1 cellular context compared by ENCODE assay signal in genomic region chr18:29879763-29880162, GRCh38.
TF ChIP-seq lines count a peak whose summit lies in the region.

No MANE protein-coding gene starts in this region.

TF ChIP-seq in WTC11, 78 proteins besides CTCF, POLR2A, EP300 and RAD21:
- TF ChIP-seq ZNF532 (CRISPR knock-in tag; IDR thresholded peaks at IDR 0.05; ENCODE audit: borderline replicate concordance), result no peak
- TF ChIP-seq, protein P1, sequence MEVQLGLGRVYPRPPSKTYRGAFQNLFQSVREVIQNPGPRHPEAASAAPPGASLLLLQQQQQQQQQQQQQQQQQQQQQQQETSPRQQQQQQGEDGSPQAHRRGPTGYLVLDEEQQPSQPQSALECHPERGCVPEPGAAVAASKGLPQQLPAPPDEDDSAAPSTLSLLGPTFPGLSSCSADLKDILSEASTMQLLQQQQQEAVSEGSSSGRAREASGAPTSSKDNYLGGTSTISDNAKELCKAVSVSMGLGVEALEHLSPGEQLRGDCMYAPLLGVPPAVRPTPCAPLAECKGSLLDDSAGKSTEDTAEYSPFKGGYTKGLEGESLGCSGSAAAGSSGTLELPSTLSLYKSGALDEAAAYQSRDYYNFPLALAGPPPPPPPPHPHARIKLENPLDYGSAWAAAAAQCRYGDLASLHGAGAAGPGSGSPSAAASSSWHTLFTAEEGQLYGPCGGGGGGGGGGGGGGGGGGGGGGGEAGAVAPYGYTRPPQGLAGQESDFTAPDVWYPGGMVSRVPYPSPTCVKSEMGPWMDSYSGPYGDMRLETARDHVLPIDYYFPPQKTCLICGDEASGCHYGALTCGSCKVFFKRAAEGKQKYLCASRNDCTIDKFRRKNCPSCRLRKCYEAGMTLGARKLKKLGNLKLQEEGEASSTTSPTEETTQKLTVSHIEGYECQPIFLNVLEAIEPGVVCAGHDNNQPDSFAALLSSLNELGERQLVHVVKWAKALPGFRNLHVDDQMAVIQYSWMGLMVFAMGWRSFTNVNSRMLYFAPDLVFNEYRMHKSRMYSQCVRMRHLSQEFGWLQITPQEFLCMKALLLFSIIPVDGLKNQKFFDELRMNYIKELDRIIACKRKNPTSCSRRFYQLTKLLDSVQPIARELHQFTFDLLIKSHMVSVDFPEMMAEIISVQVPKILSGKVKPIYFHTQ (CRISPR knock-in tag; IDR thresholded peaks at IDR 0.05), result no peak
- TF ChIP-seq NFE2L1 (CRISPR knock-in tag; IDR thresholded peaks at IDR 0.05), result no peak
- no peak for TF ChIP-seq GTF2I (CRISPR knock-in tag; conservative IDR thresholded peaks at IDR 0.05)
- no peak for TF ChIP-seq AFF4 (CRISPR knock-in tag; IDR thresholded peaks at IDR 0.05; ENCODE audit: borderline replicate concordance)
- no peak for TF ChIP-seq ZBTB43 (CRISPR knock-in tag; IDR thresholded peaks at IDR 0.05)
- TF ChIP-seq KAT7 (CRISPR knock-in tag; IDR thresholded peaks at IDR 0.05; ENCODE audit: borderline replicate concordance), result no peak
- TF ChIP-seq FOXJ3 (CRISPR knock-in tag; IDR thresholded peaks at IDR 0.05; ENCODE audit: borderline replicate concordance), result no peak
- TF ChIP-seq PREB (CRISPR knock-in tag; IDR thresholded peaks at IDR 0.05; ENCODE audit: borderline replicate concordance), result no peak
- TF ChIP-seq, protein P2, sequence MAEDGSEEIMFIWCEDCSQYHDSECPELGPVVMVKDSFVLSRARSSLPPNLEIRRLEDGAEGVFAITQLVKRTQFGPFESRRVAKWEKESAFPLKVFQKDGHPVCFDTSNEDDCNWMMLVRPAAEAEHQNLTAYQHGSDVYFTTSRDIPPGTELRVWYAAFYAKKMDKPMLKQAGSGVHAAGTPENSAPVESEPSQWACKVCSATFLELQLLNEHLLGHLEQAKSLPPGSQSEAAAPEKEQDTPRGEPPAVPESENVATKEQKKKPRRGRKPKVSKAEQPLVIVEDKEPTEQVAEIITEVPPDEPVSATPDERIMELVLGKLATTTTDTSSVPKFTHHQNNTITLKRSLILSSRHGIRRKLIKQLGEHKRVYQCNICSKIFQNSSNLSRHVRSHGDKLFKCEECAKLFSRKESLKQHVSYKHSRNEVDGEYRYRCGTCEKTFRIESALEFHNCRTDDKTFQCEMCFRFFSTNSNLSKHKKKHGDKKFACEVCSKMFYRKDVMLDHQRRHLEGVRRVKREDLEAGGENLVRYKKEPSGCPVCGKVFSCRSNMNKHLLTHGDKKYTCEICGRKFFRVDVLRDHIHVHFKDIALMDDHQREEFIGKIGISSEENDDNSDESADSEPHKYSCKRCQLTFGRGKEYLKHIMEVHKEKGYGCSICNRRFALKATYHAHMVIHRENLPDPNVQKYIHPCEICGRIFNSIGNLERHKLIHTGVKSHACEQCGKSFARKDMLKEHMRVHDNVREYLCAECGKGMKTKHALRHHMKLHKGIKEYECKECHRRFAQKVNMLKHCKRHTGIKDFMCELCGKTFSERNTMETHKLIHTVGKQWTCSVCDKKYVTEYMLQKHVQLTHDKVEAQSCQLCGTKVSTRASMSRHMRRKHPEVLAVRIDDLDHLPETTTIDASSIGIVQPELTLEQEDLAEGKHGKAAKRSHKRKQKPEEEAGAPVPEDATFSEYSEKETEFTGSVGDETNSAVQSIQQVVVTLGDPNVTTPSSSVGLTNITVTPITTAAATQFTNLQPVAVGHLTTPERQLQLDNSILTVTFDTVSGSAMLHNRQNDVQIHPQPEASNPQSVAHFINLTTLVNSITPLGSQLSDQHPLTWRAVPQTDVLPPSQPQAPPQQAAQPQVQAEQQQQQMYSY (CRISPR knock-in tag; IDR thresholded peaks at IDR 0.05), result no peak
- no peak for TF ChIP-seq SMAD4 (CRISPR knock-in tag; IDR thresholded peaks at IDR 0.05)
- TF ChIP-seq MXD4 (CRISPR knock-in tag; IDR thresholded peaks at IDR 0.05; ENCODE audit: borderline replicate concordance), result no peak
- no peak for TF ChIP-seq SP1 (CRISPR knock-in tag; conservative IDR thresholded peaks at IDR 0.05)
- no peak for TF ChIP-seq ATF6 (CRISPR knock-in tag; IDR thresholded peaks at IDR 0.05)
- TF ChIP-seq ZNF219 (CRISPR knock-in tag; IDR thresholded peaks at IDR 0.05; ENCODE audit: borderline replicate concordance), result no peak
- TF ChIP-seq ZNF121 (CRISPR knock-in tag; IDR thresholded peaks at IDR 0.05), result no peak
- no peak for TF ChIP-seq MAX (CRISPR knock-in tag; IDR thresholded peaks at IDR 0.05)
- TF ChIP-seq, protein P3, sequence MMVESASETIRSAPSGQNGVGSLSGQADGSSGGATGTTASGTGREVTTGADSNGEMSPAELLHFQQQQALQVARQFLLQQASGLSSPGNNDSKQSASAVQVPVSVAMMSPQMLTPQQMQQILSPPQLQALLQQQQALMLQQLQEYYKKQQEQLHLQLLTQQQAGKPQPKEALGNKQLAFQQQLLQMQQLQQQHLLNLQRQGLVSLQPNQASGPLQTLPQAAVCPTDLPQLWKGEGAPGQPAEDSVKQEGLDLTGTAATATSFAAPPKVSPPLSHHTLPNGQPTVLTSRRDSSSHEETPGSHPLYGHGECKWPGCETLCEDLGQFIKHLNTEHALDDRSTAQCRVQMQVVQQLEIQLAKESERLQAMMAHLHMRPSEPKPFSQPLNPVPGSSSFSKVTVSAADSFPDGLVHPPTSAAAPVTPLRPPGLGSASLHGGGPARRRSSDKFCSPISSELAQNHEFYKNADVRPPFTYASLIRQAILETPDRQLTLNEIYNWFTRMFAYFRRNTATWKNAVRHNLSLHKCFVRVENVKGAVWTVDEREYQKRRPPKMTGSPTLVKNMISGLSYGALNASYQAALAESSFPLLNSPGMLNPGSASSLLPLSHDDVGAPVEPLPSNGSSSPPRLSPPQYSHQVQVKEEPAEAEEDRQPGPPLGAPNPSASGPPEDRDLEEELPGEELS (CRISPR knock-in tag; IDR thresholded peaks at IDR 0.05), result no peak
- no peak for TF ChIP-seq RORB (CRISPR knock-in tag; IDR thresholded peaks at IDR 0.05)
TF ChIP-seq in WTC11: peak in this region for 0.
